Comparison of ENCODE assay signal across 20 cellular contexts in genomic region chr17:64653985-64654355, GRCh38. TPM values are rescaled to one million over a fixed set of nuclear protein-coding genes. Genes with fewer than 3 reads are reported as not detected.
A peak's percentile ranks its signal among the peaks of the same experiment; 100 is the strongest.
DNase-seq lines count a peak whose midpoint lies in the region; TF ChIP-seq lines count a peak whose summit lies in the region.
"Had no signal": no experiment of that assay in that cellular context is flagged by ENCODE, and none has a peak within 500 bp of the region (broad histone marks: within the 10 kb centered on the region; RNA-seq: fewer than 3 reads in every experiment).

No MANE protein-coding gene starts in this region.

- H2BK120ac ChIP-seq in H9 (ENCODE audit: low read depth, low read length, poor library complexity, severe bottlenecking), result no peak overlapping the region

- H3K27ac Mint-ChIP-seq in H9 (peak overlapping the region in 2 of 3 experiments; percentile 18 to 19; a peak in 3 of 7 replicates), neural progenitor cell (no peak overlapping the region)
- H3K27ac Mint-ChIP-seq: activated T-helper 2 cell treated with anti-CD3 and anti-CD28 coated beads, Interferon-gamma antibody, Interleukin-2, Interleukin-4, amounts not matched to agents 10 μg/mL and 5 μg/mL and 100 μg/mL, durations not matched to agents 14 hours and 24 hours and 36 hours; CD4-positive, alpha-beta memory T cell; stimulated activated effector memory CD8-positive, alpha-beta T cell treated with anti-CD3 and anti-CD28 coated beads, Interleukin-12 subunit alpha, Interleukin-12 subunit beta, amount 100 ng/mL, for 72 hours had no signal

- H2BK12ac ChIP-seq in H9 (ENCODE audit: insufficient read length, low read depth, low read length), result no peak overlapping the region

- H4K20me1 ChIP-seq in H9 (ENCODE audit: control insufficient read depth, insufficient read depth, insufficient read length) (no peaks in the 10 kb centered on the region), neural progenitor cell (ENCODE audit: low read depth) (peaks cover 3% of the 10 kb centered on the region)

- H4K8ac ChIP-seq in H9 (replicated peaks; ENCODE audit: insufficient read length, low read depth, low read length), result no peak overlapping the region

- H3K18ac ChIP-seq in H9 (ENCODE audit: insufficient read length, low read depth, low read length), result no peak overlapping the region

- no peak overlapping the region for H3K56ac ChIP-seq in H9 (ENCODE audit: insufficient read length, low read depth, low read length)

- H3K27ac ChIP-seq in A673 (ENCODE audit: low read depth, low read length, poor library complexity, severe bottlenecking) (peak overlapping the region; percentile 65), H9 (ENCODE audit: insufficient read length, low read depth, low read length) (no peak overlapping the region), SK-N-MC (peak overlapping the region; percentile 84), iPS-20b (ENCODE audit: low read length) (no peak overlapping the region), neural progenitor cell (no peak overlapping the region)
- H3K27ac ChIP-seq: neutrophil, thoracic aorta had no signal

- H3K4me1 Mint-ChIP-seq in H9 (peaks cover 5 to 10% of the 10 kb centered on the region in 2 experiments), neural progenitor cell (peaks cover 3% of the 10 kb centered on the region)

- no peak overlapping the region for H4K91ac ChIP-seq in H9 (ENCODE audit: insufficient read length, low read depth, low read length)

- H2AFZ ChIP-seq in H9 (ENCODE audit: low read length) (no peak overlapping the region), neural progenitor cell (replicated peaks) (no peak overlapping the region)

- H3T11ph ChIP-seq in H9 (ENCODE audit: low read length), result no peak overlapping the region

- H3K36me3 ChIP-seq in A673 (ENCODE audit: insufficient read depth, low read length, poor library complexity, severe bottlenecking) (no peaks in the 10 kb centered on the region), SK-N-MC (ENCODE audit: insufficient read depth, low read length) (peaks cover 6% of the 10 kb centered on the region; the same call in 1 of the 2 replicates), iPS-20b (ENCODE audit: insufficient read depth, low read depth, low read length) (no peaks in the 10 kb centered on the region), neural progenitor cell (no peaks in the 10 kb centered on the region)
- H3K36me3 ChIP-seq: neutrophil, thoracic aorta had no signal

- intact Hi-C loops in A673 (cut with micrococcal nuclease; ENCODE audit: unreplicated experiment), result no loop called here

- H3K79me1 ChIP-seq in H9 (ENCODE audit: insufficient read depth, low read depth, low read length, poor library complexity, severe bottlenecking), result no peaks in the 10 kb centered on the region

- no peak overlapping the region for H4K5ac ChIP-seq in H9 (ENCODE audit: insufficient read length, low read depth, low read length)

- no peak overlapping the region for H3K9ac ChIP-seq in H9 (ENCODE audit: extremely low read depth, insufficient read length, low read length)
- peak overlapping the region; percentile 4 for H3K9ac ChIP-seq in SK-N-MC (ENCODE audit: insufficient read length)
- H3K9ac ChIP-seq in iPS-20b (ENCODE audit: low read depth, low read length), result 0 out of 2 replicates have a peak overlapping the region, but pooled peaks have one; percentile 15
- no peak overlapping the region for H3K9ac ChIP-seq in neural progenitor cell

- H3K27me3 ChIP-seq in A673 (replicated peaks; ENCODE audit: insufficient read depth, low read depth, low read length, poor library complexity) (no peaks in the 10 kb centered on the region), H9 (ENCODE audit: insufficient read depth, low read length) (no peaks in the 10 kb centered on the region), iPS-20b (ENCODE audit: insufficient read depth, low read length) (no peaks in the 10 kb centered on the region), neural progenitor cell (no peaks in the 10 kb centered on the region)
- H3K27me3 ChIP-seq: neutrophil had no signal

- no peak overlapping the region for H2BK20ac ChIP-seq in H9 (ENCODE audit: low read depth, low read length, poor library complexity, severe bottlenecking)

- no peak overlapping the region for H2BK5ac ChIP-seq in H9 (ENCODE audit: insufficient read length, low read length)

- no peaks in the 10 kb centered on the region for H3F3A ChIP-seq in neural progenitor cell (ENCODE audit: low read depth)

- H3K27me3 Mint-ChIP-seq in H9 (ENCODE audit: low read depth) (no peaks in the 10 kb centered on the region), neural progenitor cell (ENCODE audit: insufficient read depth, low read depth) (peaks cover 2% of the 10 kb centered on the region)
- H3K27me3 Mint-ChIP-seq: CD4-positive, alpha-beta memory T cell; central memory CD8-positive, alpha-beta T cell had no signal

- H3K23ac ChIP-seq in H9 (ENCODE audit: insufficient read length, low read depth, low read length), result no peak overlapping the region

- TF ChIP-seq CTCF in A673 (conservative IDR thresholded peaks at IDR 0.05; ENCODE audit: low read depth, low read length), result no peak
- no peak for TF ChIP-seq CTCF in H9 (conservative IDR thresholded peaks at IDR 0.05)
- TF ChIP-seq CTCF in neural progenitor cell (IDR thresholded peaks at IDR 0.05), result no peak

- no peak for DNase-seq in A673 (ENCODE audit: low spot score)
- DNase-seq in H9, result no peak
- DNase-seq in SK-N-MC (ENCODE audit: low read depth, low spot score), result no peak
- no peak for DNase-seq in neural progenitor cell (ENCODE audit: low spot score)
- DNase-seq in NCI-H226, result no peak
- DNase-seq in amygdala (lab: John Stamatoyannopoulos, UW), result no peak
- DNase-seq in stimulated activated CD8-positive, alpha-beta memory T cell treated with anti-CD3 and anti-CD28 coated beads, Interleukin-4, amount 100 ng/mL, for 48 hours, result no peak
- DNase-seq: CD4-positive, alpha-beta memory T cell; DMS79; glutamatergic neuron; left ventricle myocardium superior; NCI-H1105; NCI-H2081 treated with DMSO at 0.1 percent for 48 hours; NCI-H510A treated with DMSO at 0.1 percent for 48 hours had no signal

- H3K9me3 ChIP-seq in A673 (ENCODE audit: low read depth, low read length, poor library complexity, severe bottlenecking) (peaks cover 11% of the 10 kb centered on the region), H9 (ENCODE audit: control insufficient read depth, low read depth, low read length) (no peaks in the 10 kb centered on the region), SK-N-MC (ENCODE audit: low read depth, low read length) (no peaks in the 10 kb centered on the region; the same call in 1 of the 2 replicates), iPS-20b (ENCODE audit: insufficient read depth, low read depth, low read length) (no peaks in the 10 kb centered on the region), neural progenitor cell (ENCODE audit: low read depth) (no peaks in the 10 kb centered on the region)
- H3K9me3 ChIP-seq: neutrophil had no signal

- CTCF ChIA-PET in A673 (lab: Charles Lee), result no interaction called here

- WGBS in H9 (ENCODE audit: extremely low coverage, insufficient read length, low lambda C conversion rate), result no CpG with 5 or more reads among the region's 4 CpGs

- H3K4me3 ChIP-seq in A673 (ENCODE audit: low read depth, low read length, poor library complexity, severe bottlenecking) (no peak overlapping the region), SK-N-MC (no peak overlapping the region), iPS-20b (ENCODE audit: low read length) (no peak overlapping the region), neural progenitor cell (no peak overlapping the region)
- H3K4me3 ChIP-seq: thoracic aorta had no signal

- no peak overlapping the region for H2AK5ac ChIP-seq in H9 (ENCODE audit: insufficient read length, low read length)

- no peak overlapping the region for H3K14ac ChIP-seq in H9 (ENCODE audit: insufficient read depth, low read length)

- H3K4me1 ChIP-seq in A673 (ENCODE audit: insufficient read depth, low read length, poor library complexity, severe bottlenecking) (peaks cover 3% of the 10 kb centered on the region), H9 (ENCODE audit: insufficient read depth, low read length) (no peaks in the 10 kb centered on the region), iPS-20b (ENCODE audit: insufficient read depth, low read length) (peaks cover 3% of the 10 kb centered on the region; the same call in 1 of the 2 replicates), neural progenitor cell (no peaks in the 10 kb centered on the region)

- H3K36me3 Mint-ChIP-seq in H9 (ENCODE audit: insufficient read depth in 1 of 3, low read depth in 3 of 3) (peaks cover 2 to 11% (median 4%) of the 10 kb centered on the region in 3 experiments; a peak in 6 of 7 replicates), neural progenitor cell (peaks cover 15% of the 10 kb centered on the region)

- no TSS peak for BruUV-seq in A673 (replicated peaks; lab: Mats Ljungman, UMichigan)

- H3K4ac ChIP-seq in H9 (ENCODE audit: low read depth, low read length), result no peak overlapping the region

- H3K9me3 Mint-ChIP-seq in H9 (peaks cover 5 to 6% of the 10 kb centered on the region in 2 experiments; a peak in 4 of 5 replicates), neural progenitor cell (peaks cover 17% of the 10 kb centered on the region)
- H3K9me3 Mint-ChIP-seq: activated T-helper 2 cell treated with anti-CD3 and anti-CD28 coated beads, Interferon-gamma antibody, Interleukin-2, Interleukin-4, amounts not matched to agents 10 μg/mL and 5 μg/mL and 100 μg/mL, durations not matched to agents 14 hours and 24 hours and 36 hours; CD4-positive, alpha-beta memory T cell; central memory CD8-positive, alpha-beta T cell had no signal

- H3K4me2 ChIP-seq in H9 (ENCODE audit: insufficient read depth, insufficient read length, low read length) (no peak overlapping the region), neural progenitor cell (no peak overlapping the region)

- H3K4me3 Mint-ChIP-seq in H9 (no peak overlapping the region), neural progenitor cell (no peak overlapping the region)
- H3K4me3 Mint-ChIP-seq: central memory CD8-positive, alpha-beta T cell; stimulated activated effector memory CD8-positive, alpha-beta T cell treated with anti-CD3 and anti-CD28 coated beads, Interleukin-12 subunit alpha, Interleukin-12 subunit beta, amount 100 ng/mL, for 72 hours had no signal

- POLR2A ChIA-PET in A673 (lab: Charles Lee; ENCODE audit: low non-redundant PET), result no interaction called here

- no peak overlapping the region for H2BK15ac ChIP-seq in H9 (ENCODE audit: low read depth, low read length)

- H3K79me2 ChIP-seq in H9 (ENCODE audit: insufficient read depth, low read length) (peaks cover 13% of the 10 kb centered on the region; the same call in 1 of the 2 replicates), neural progenitor cell (ENCODE audit: low read depth) (peaks cover 90% of the 10 kb centered on the region)

- H3K23me2 ChIP-seq in H9 (ENCODE audit: insufficient read length, low read depth, low read length, poor library complexity, severe bottlenecking), result no peaks in the 10 kb centered on the region

RNA-seq across cellular contexts. Expression of gene SMURF2, which starts 8.1 kb away (rescaled TPM):
- 24.7 and 27.8 TPM in 2 replicates for total RNA-seq in A673 (2021)
- 33.0 and 35.3 TPM in 2 replicates for total RNA-seq in H9 (2021)
- 21.6 and 24.6 TPM in 2 replicates for total RNA-seq in neural progenitor cell (ENCODE audit: low replicate concordance)

Comparison
In these comparisons a context has a peak if more than half of its experiments do, and no peak if none do; other contexts are left out.
1. H3K27ac ChIP-seq: peak in A673 (single experiment) and SK-N-MC (single experiment); none in H9 (single experiment), iPS-20b (single experiment) and neural progenitor cell (single experiment).
2. H3K9ac ChIP-seq: peak in SK-N-MC (single experiment) and iPS-20b (single experiment); none in H9 (single experiment) and neural progenitor cell (single experiment).